Comparison of ENCODE assay signal across 12 cellular contexts in genomic region chr11:61888590-61888989, GRCh38. TPM values are rescaled to one million over a fixed set of nuclear protein-coding genes. Genes with fewer than 3 reads are reported as not detected.
DNase-seq lines count a peak whose midpoint lies in the region; ATAC-seq and TF ChIP-seq lines count a peak whose summit lies in the region.
"Had no signal": no experiment of that assay in that cellular context is flagged by ENCODE, and none has a peak within 500 bp of the region (broad histone marks: within the 10 kb centered on the region; RNA-seq: fewer than 3 reads in every experiment).

No MANE protein-coding gene starts in this region.

- peaks cover 3% of the 10 kb centered on the region for H3K4me1 ChIP-seq in fibroblast of lung (ENCODE audit: control insufficient read depth, extremely low read depth, insufficient read depth, low read length)
- peaks cover 32 to 49% (median 40%) of the 10 kb centered on the region in 3 donors for H3K4me1 ChIP-seq in skeletal muscle tissue (ENCODE audit: control insufficient read depth in 3 of 3, insufficient read depth in 3 of 3, low read length in 3 of 3)
- H3K4me1 ChIP-seq in suprapubic skin = peaks cover 19% of the 10 kb centered on the region

- WGBS in suprapubic skin = 93% methylated on average over 12 of the region's 12 CpGs

- TF ChIP-seq EP300 in suprapubic skin (IDR thresholded peaks at IDR 0.05) = no peak

- no peak overlapping the region for H3K4me2 ChIP-seq in fibroblast of lung (ENCODE audit: extremely low read depth, insufficient read depth, low read length)

- TF ChIP-seq CTCF in AG10803 (conservative IDR thresholded peaks at IDR 0.05; ENCODE audit: low read length) (no peak), fibroblast of lung (conservative IDR thresholded peaks at IDR 0.05 in 1 of 2, IDR thresholded peaks at IDR 0.05 in 1 of 2; ENCODE audit: low read depth in 1 of 2, low read length in 2 of 2) (no peak), suprapubic skin (IDR thresholded peaks at IDR 0.05) (no peak)

- H3K79me2 ChIP-seq in fibroblast of lung (ENCODE audit: control insufficient read depth, insufficient read depth, low read length) = peaks cover 30% of the 10 kb centered on the region

- no peak overlapping the region for H3K27ac Mint-ChIP-seq in activated T-helper 1 cell treated with anti-CD3 and anti-CD28 coated beads, Interleukin-12 subunit alpha, Interleukin-12 subunit beta, Interleukin-2, Interleukin-4 antibody, amounts not matched to agents 30 ng/mL and 10 ng/mL and 1 ng/mL, durations not matched to agents 14 hours and 24 hours and 36 hours
- H3K27ac Mint-ChIP-seq: activated CD4-positive, alpha-beta memory T cell treated with anti-CD3 and anti-CD28 coated beads for 36 hours had no signal

- H3K9ac ChIP-seq in fibroblast of lung (ENCODE audit: insufficient read depth, low read length) (no peak overlapping the region), skeletal muscle tissue (ENCODE audit: low read depth in 1 of 3, low read length in 3 of 3) (peak overlapping the region in 1 of 3 donors; percentile 12)

- no peak for TF ChIP-seq POLR2A in suprapubic skin (IDR thresholded peaks at IDR 0.05)

- H3K4me3 ChIP-seq in AG10803 (ENCODE audit: low read length) = 0 out of 2 replicates have a peak overlapping the region, but pooled peaks have one; percentile 2
- no peak overlapping the region for H3K4me3 ChIP-seq in fibroblast of lung (replicated peaks in 1 of 4; ENCODE audit: control extremely low read depth in 1 of 4, insufficient read depth in 1 of 4, low read depth in 3 of 4, low read length in 4 of 4)
- H3K4me3 ChIP-seq in skeletal muscle tissue (ENCODE audit: low read length in 3 of 3) = no peak overlapping the region
- no peak overlapping the region for H3K4me3 ChIP-seq in suprapubic skin

- H3K27me3 Mint-ChIP-seq in activated T-helper 1 cell treated with anti-CD3 and anti-CD28 coated beads, Interleukin-12 subunit alpha, Interleukin-12 subunit beta, Interleukin-2, Interleukin-4 antibody, amounts not matched to agents 30 ng/mL and 10 ng/mL and 1 ng/mL, durations not matched to agents 14 hours and 24 hours and 36 hours (ENCODE audit: insufficient read depth) = peaks cover 8% of the 10 kb centered on the region
- H3K27me3 Mint-ChIP-seq: activated CD4-positive, alpha-beta memory T cell treated with anti-CD3 and anti-CD28 coated beads for 36 hours had no signal

- H3K27me3 ChIP-seq in fibroblast of lung (ENCODE audit: control insufficient read depth, insufficient read depth, low read length) (no peaks in the 10 kb centered on the region), skeletal muscle tissue (ENCODE audit: control insufficient read depth in 3 of 3, insufficient read depth in 3 of 3, low read length in 3 of 3) (no peaks in the 10 kb centered on the region), suprapubic skin (no peaks in the 10 kb centered on the region)
- H3K27me3 ChIP-seq: dorsolateral prefrontal cortex had no signal

- H2AFZ ChIP-seq in fibroblast of lung (ENCODE audit: low read length) = no peak overlapping the region

- peak overlapping the region; percentile 64 for H3K27ac ChIP-seq in fibroblast of lung (ENCODE audit: insufficient read depth, low read length)
- H3K27ac ChIP-seq in skeletal muscle tissue (ENCODE audit: low read depth, low read length) = peak overlapping the region; percentile 72
- H3K27ac ChIP-seq in suprapubic skin = no peak overlapping the region

- peak overlapping the region; percentile 30 for H3K4me3 Mint-ChIP-seq in activated T-helper 1 cell treated with anti-CD3 and anti-CD28 coated beads, Interleukin-12 subunit alpha, Interleukin-12 subunit beta, Interleukin-2, Interleukin-4 antibody, amounts not matched to agents 30 ng/mL and 10 ng/mL and 1 ng/mL, durations not matched to agents 14 hours and 24 hours and 36 hours
- H3K4me3 Mint-ChIP-seq: activated CD4-positive, alpha-beta memory T cell treated with anti-CD3 and anti-CD28 coated beads for 36 hours had no signal

- no peaks in the 10 kb centered on the region for H3K9me3 Mint-ChIP-seq in activated T-helper 1 cell treated with anti-CD3 and anti-CD28 coated beads, Interleukin-12 subunit alpha, Interleukin-12 subunit beta, Interleukin-2, Interleukin-4 antibody, amounts not matched to agents 30 ng/mL and 10 ng/mL and 1 ng/mL, durations not matched to agents 14 hours and 24 hours and 36 hours
- H3K9me3 Mint-ChIP-seq: activated CD4-positive, alpha-beta memory T cell treated with anti-CD3 and anti-CD28 coated beads for 36 hours had no signal

- H3K9me3 ChIP-seq in fibroblast of lung (ENCODE audit: control insufficient read depth, insufficient read depth, low read depth, low read length) (no peaks in the 10 kb centered on the region), skeletal muscle tissue (ENCODE audit: control insufficient read depth in 3 of 3, low read length in 3 of 3) (no peaks in the 10 kb centered on the region), suprapubic skin (no peaks in the 10 kb centered on the region)

- no peak for DNase-seq in AG10803 (ENCODE audit: low read depth)
- DNase-seq in activated T-helper 1 cell treated with anti-CD3 and anti-CD28 coated beads, Interleukin-12 subunit alpha, Interleukin-12 subunit beta, Interleukin-2, Interleukin-4 antibody, amounts not matched to agents 30 ng/mL and 10 ng/mL and 1 ng/mL, durations not matched to agents 14 hours and 24 hours and 36 hours (ENCODE audit: low spot score) = no peak
- DNase-seq in fibroblast of lung (ENCODE audit: low read depth in 2 of 2) = no peak
- no peak for DNase-seq in suprapubic skin (ENCODE audit: low spot score in 2 of 2)
- DNase-seq in occipital lobe (lab: John Stamatoyannopoulos, UW) = no peak
- DNase-seq in DMS153 (lab: John Stamatoyannopoulos, UW) = no peak
- DNase-seq: activated CD4-positive, alpha-beta memory T cell treated with anti-CD3 and anti-CD28 coated beads for 36 hours; NCI-H187 treated with DMSO at 0.1 percent for 48 hours; NCI-H510A treated with DMSO at 0.1 percent for 48 hours had no signal

- intact Hi-C loops in activated T-helper 1 cell treated with anti-CD3 and anti-CD28 coated beads, Interleukin-12 subunit alpha, Interleukin-12 subunit beta, Interleukin-2, Interleukin-4 antibody, amounts not matched to agents 30 ng/mL and 10 ng/mL and 1 ng/mL, durations not matched to agents 14 hours and 24 hours and 36 hours (cut with micrococcal nuclease) = no loop called here

- peaks cover 3% of the 10 kb centered on the region for H3K4me1 Mint-ChIP-seq in activated T-helper 1 cell treated with anti-CD3 and anti-CD28 coated beads, Interleukin-12 subunit alpha, Interleukin-12 subunit beta, Interleukin-2, Interleukin-4 antibody, amounts not matched to agents 30 ng/mL and 10 ng/mL and 1 ng/mL, durations not matched to agents 14 hours and 24 hours and 36 hours (ENCODE audit: low read depth)

- peaks cover 2% of the 10 kb centered on the region for H3K36me3 ChIP-seq in fibroblast of lung (ENCODE audit: control insufficient read depth, insufficient read depth, low read length)
- H3K36me3 ChIP-seq in skeletal muscle tissue (ENCODE audit: control insufficient read depth in 3 of 3, insufficient read depth in 3 of 3, low read length in 3 of 3) = no peaks in the 10 kb centered on the region
- no peaks in the 10 kb centered on the region for H3K36me3 ChIP-seq in suprapubic skin

- no peak for ATAC-seq in GM19328 (IDR thresholded peaks at IDR 0.05; ENCODE audit: unreplicated experiment)

- H4K20me1 ChIP-seq in fibroblast of lung (ENCODE audit: control insufficient read depth, extremely low read depth, insufficient read depth, low read length) = no peaks in the 10 kb centered on the region

- H3K36me3 Mint-ChIP-seq in activated T-helper 1 cell treated with anti-CD3 and anti-CD28 coated beads, Interleukin-12 subunit alpha, Interleukin-12 subunit beta, Interleukin-2, Interleukin-4 antibody, amounts not matched to agents 30 ng/mL and 10 ng/mL and 1 ng/mL, durations not matched to agents 14 hours and 24 hours and 36 hours (ENCODE audit: low read depth) = no peaks in the 10 kb centered on the region
- H3K36me3 Mint-ChIP-seq: activated CD4-positive, alpha-beta memory T cell treated with anti-CD3 and anti-CD28 coated beads for 36 hours had no signal

RNA-seq across cellular contexts. Expression of gene FADS3, which starts 2.8 kb away (rescaled TPM):
- 9.0 and 14.2 TPM in 2 replicates for total RNA-seq in activated T-helper 1 cell treated with anti-CD3 and anti-CD28 coated beads, Interleukin-12 subunit alpha, Interleukin-12 subunit beta, Interleukin-2, Interleukin-4 antibody, amounts not matched to agents 30 ng/mL and 10 ng/mL and 1 ng/mL, durations not matched to agents 14 hours and 24 hours and 36 hours
- total RNA-seq in fibroblast of lung (112 and 224 TPM in 2 replicates), skeletal muscle tissue (43.3 TPM), suprapubic skin (10 to 100 TPM; 12.7 to 24.7 (median 17.9) TPM), occipital lobe (34.0 TPM)
- polyA plus RNA-seq in fibroblast of lung = 40.9 and 79.9 TPM in 2 replicates
- 53.3 and 89.2 TPM in 2 replicates for polyA plus RNA-seq in fibroblast of lung (2012)
- polyA minus RNA-seq in fibroblast of lung (ENCODE audit: low replicate concordance) = 172 and 197 TPM in 2 replicates

RNA-seq across cellular contexts. Expression of gene RAB3IL1, which starts 28.8 kb away (rescaled TPM):
- total RNA-seq in activated T-helper 1 cell treated with anti-CD3 and anti-CD28 coated beads, Interleukin-12 subunit alpha, Interleukin-12 subunit beta, Interleukin-2, Interleukin-4 antibody, amounts not matched to agents 30 ng/mL and 10 ng/mL and 1 ng/mL, durations not matched to agents 14 hours and 24 hours and 36 hours = 0.23 and 0.24 TPM in 2 replicates
- total RNA-seq in fibroblast of lung (13.4 TPM in 2 replicates), skeletal muscle tissue (9.4 TPM), suprapubic skin (1 to 10 TPM; 2.6 to 8.9 (median 5.4) TPM), occipital lobe (2.3 TPM)
- 9.6 and 9.9 TPM in 2 replicates for polyA plus RNA-seq in fibroblast of lung
- polyA plus RNA-seq in fibroblast of lung (2012) = 14.7 and 15.8 TPM in 2 replicates
- 15.8 and 16.9 TPM in 2 replicates for polyA minus RNA-seq in fibroblast of lung (ENCODE audit: low replicate concordance)
